In the genomic region with DNA sequence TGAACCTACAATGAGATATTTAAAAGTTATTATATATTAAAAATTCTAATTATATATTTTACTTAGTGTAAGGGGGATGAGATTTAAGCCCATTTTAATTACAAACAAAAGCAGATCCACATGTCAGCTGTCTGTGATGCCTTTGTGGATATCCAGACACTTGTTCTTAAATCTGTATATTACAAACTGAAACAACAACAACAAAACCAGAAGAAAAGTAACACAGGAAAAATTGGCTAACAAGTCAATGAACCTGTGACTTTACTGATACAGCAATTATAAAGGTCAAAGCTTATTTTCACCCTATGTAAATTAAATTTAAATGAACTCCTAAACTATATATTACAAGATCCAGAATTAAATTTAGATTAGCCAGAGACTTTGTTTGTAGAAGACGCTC, we compare ENCODE assay signal across 11 cellular contexts.
"Had no signal": no experiment of that assay in that cellular context is flagged by ENCODE, and none has a peak within 500 bp of the region (broad histone marks: within the 10 kb centered on the region; RNA-seq: fewer than 3 reads in every experiment).

No MANE protein-coding gene starts in this region.

- H3K27ac Mint-ChIP-seq: HFFc6 had no signal

- H2AFZ ChIP-seq: GM23248, GM23338 had no signal

- H3K4me3 Mint-ChIP-seq: GM23338, H9, HFFc6 had no signal

- H3K27ac ChIP-seq: GM23248 had no signal

- H3K9ac ChIP-seq: GM23248 had no signal

- H3K9me3 ChIP-seq: HAP-1 had no signal

- DNase-seq: GM23248, GOT3, H7, H9, HCEC 1CT, HFFc6 had no signal

- H3K9me3 Mint-ChIP-seq: GM23338, HFFc6 had no signal

- ATAC-seq: GM23338, HCT116 had no signal

- H3K4me3 ChIP-seq: GM23248, GM23338, HAP-1 had no signal

- FAIRE-seq: H1, H54 had no signal

- H3K36me3 ChIP-seq: HAP-1 had no signal

- H3K4me2 ChIP-seq: GM23338 had no signal
